In the genomic region with DNA sequence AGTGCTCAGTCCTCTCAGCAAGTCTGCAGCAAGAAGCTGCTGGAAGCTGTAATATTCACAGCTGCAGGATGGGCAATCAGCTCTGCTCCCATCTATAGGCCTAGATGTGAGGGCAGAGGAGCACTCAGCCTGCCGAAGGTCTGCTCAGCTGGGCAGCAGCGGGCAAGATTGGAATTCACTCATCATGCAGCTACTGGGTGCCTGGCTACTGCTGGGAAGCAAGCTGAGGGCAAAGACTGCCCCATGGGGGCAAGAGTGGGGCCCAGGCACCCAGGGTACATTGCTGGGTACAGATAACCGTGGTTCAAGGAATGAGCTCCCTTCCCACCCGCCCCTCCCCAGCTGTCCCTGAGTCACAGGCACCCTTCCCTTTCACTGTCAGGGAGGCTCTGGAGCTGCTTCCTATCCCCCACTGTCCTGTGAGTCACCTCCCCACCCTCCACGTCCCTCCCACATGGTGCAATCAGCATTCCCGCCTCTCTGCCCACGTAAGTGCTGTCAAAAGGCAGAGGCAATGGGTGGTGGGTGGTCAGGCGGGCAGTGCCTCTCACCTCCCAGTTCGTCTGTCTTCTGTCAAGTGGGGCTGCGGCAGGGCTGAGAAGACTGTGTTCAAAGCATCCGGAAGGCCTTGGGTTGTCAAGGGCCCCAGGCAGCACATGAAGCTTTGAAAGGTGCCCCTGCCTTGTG, we compare ENCODE assay signal across 13 cellular contexts.
DNase-seq lines count a peak whose midpoint lies in the region; ATAC-seq and TF ChIP-seq lines count a peak whose summit lies in the region.
"Had no signal": no experiment of that assay in that cellular context is flagged by ENCODE, and none has a peak within 500 bp of the region (broad histone marks: within the 10 kb centered on the region; RNA-seq: fewer than 3 reads in every experiment).

No MANE protein-coding gene starts in this region.

- H3K36me3 ChIP-seq in neural progenitor cell, result no peaks in the 10 kb centered on the region

- no peaks in the 10 kb centered on the region for H3K4me1 ChIP-seq in neural progenitor cell
- H3K4me1 ChIP-seq: parathyroid adenoma had no signal

- no peak overlapping the region for H3K4me3 ChIP-seq in neural progenitor cell

- H3K9ac ChIP-seq in neural progenitor cell, result no peak overlapping the region
- H3K9ac ChIP-seq: parathyroid adenoma had no signal

- ATAC-seq in omental fat pad (ENCODE audit: low FRiP score) (peak; percentile 82), left colon (no peak), GM21526 (IDR thresholded peaks at IDR 0.05; ENCODE audit: low FRiP score, unreplicated experiment) (no peak), HG02610 (IDR thresholded peaks at IDR 0.05; ENCODE audit: unreplicated experiment) (no peak)
- ATAC-seq: activated naive CD4-positive, alpha-beta T cell treated with anti-CD3 and anti-CD28 coated beads, Interleukin-2, amount 50 U/mL, for 72 hours had no signal

- no peak for TF ChIP-seq CTCF in omental fat pad (IDR thresholded peaks at IDR 0.05)
- TF ChIP-seq CTCF in neural progenitor cell (IDR thresholded peaks at IDR 0.05), result no peak

- no peaks in the 10 kb centered on the region for H3K9me3 ChIP-seq in neural progenitor cell (ENCODE audit: low read depth)

- H3K27ac ChIP-seq in epithelial cell of prostate (no peak overlapping the region), neural progenitor cell (no peak overlapping the region)
- H3K27ac ChIP-seq: parathyroid adenoma had no signal

- DNase-seq in ELR (ENCODE audit: low read depth), result peak; percentile 88
- DNase-seq in NCI-H460 (ENCODE audit: extremely low read depth, low read depth), result peak; percentile 1
- peak; percentile 55 for DNase-seq in epithelial cell of prostate (ENCODE audit: low read depth, low spot score)
- no peak for DNase-seq in omental fat pad (ENCODE audit: low spot score)
- no peak for DNase-seq in left colon
- DNase-seq in neural progenitor cell (ENCODE audit: low spot score), result no peak
- DNase-seq: activated CD4-positive, alpha-beta T cell treated with anti-CD3 and anti-CD28 coated beads, Interleukin-2, amount 50 U/mL, for 1 hour; NCI-H2029; SHP77 treated with DMSO at 0.1 percent for 48 hours had no signal

- H3K79me2 ChIP-seq in neural progenitor cell (ENCODE audit: low read depth), result no peaks in the 10 kb centered on the region
- H3K79me2 ChIP-seq: parathyroid adenoma had no signal

- H2AFZ ChIP-seq in neural progenitor cell (replicated peaks), result no peak overlapping the region
- H2AFZ ChIP-seq: parathyroid adenoma had no signal

- H3K4me2 ChIP-seq in neural progenitor cell, result no peak overlapping the region

- H3K4me3 Mint-ChIP-seq in neural progenitor cell, result no peak overlapping the region

- H3F3A ChIP-seq in neural progenitor cell (ENCODE audit: low read depth), result no peaks in the 10 kb centered on the region

- H3K27ac Mint-ChIP-seq in neural progenitor cell, result no peak overlapping the region
- H3K27ac Mint-ChIP-seq: activated naive CD4-positive, alpha-beta T cell treated with anti-CD3 and anti-CD28 coated beads, Interleukin-2, amount 50 U/mL, for 72 hours had no signal

- H4K20me1 ChIP-seq in neural progenitor cell (ENCODE audit: low read depth), result no peaks in the 10 kb centered on the region

- H3K9me3 Mint-ChIP-seq in neural progenitor cell, result no peaks in the 10 kb centered on the region
- H3K9me3 Mint-ChIP-seq: activated naive CD4-positive, alpha-beta T cell treated with anti-CD3 and anti-CD28 coated beads, Interleukin-2, amount 50 U/mL, for 72 hours had no signal

- intact Hi-C loops in left colon (cut with DNase I, micrococcal nuclease), result no loop called here

- H3K27me3 ChIP-seq in neural progenitor cell, result no peaks in the 10 kb centered on the region

- no peaks in the 10 kb centered on the region for H3K36me3 Mint-ChIP-seq in neural progenitor cell
- H3K36me3 Mint-ChIP-seq: activated naive CD4-positive, alpha-beta T cell treated with anti-CD3 and anti-CD28 coated beads, Interleukin-2, amount 50 U/mL, for 72 hours had no signal

- H3K4me1 Mint-ChIP-seq in neural progenitor cell, result no peaks in the 10 kb centered on the region

- peaks cover 4% of the 10 kb centered on the region for H3K27me3 Mint-ChIP-seq in neural progenitor cell (ENCODE audit: insufficient read depth, low read depth)

Comparison
In these comparisons a context has a peak if more than half of its experiments do, and no peak if none do; other contexts are left out.
1. DNase-seq: peak in ELR (single experiment), NCI-H460 (single experiment) and epithelial cell of prostate (single experiment); none in omental fat pad (single experiment), left colon (0 of 2) and neural progenitor cell (single experiment).